In the genomic region with DNA sequence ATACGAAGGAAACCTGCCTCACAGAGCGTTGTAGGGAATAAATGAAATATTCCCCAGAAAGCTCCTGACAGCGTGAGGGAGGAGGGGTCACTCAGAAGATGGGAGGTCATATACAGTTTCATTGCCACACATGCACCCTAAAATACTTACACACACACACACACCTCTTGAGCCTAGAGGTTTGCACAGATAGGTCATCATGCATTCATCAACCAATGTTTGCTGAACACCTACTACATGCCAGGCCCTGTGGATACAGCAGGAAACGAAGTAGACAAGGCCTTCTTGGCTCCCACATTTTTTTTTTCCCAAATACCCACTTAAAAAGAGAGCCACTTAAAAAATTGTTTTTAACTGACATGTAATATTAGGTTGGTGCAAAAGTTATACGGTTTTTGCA, we compare ENCODE assay signal across 11 cellular contexts. TPM values are rescaled to one million over a fixed set of nuclear protein-coding genes. Genes with fewer than 3 reads are reported as not detected.
DNase-seq lines count a peak whose midpoint lies in the region; ATAC-seq lines count a peak whose summit lies in the region.
"Had no signal": no experiment of that assay in that cellular context is flagged by ENCODE, and none has a peak within 500 bp of the region (broad histone marks: within the 10 kb centered on the region; RNA-seq: fewer than 3 reads in every experiment).

No MANE protein-coding gene starts in this region.

- DNase-seq in stimulated activated naive CD8-positive, alpha-beta T cell treated with anti-CD3 and anti-CD28 coated beads, Interleukin-15, Interleukin-2, amounts not matched to agents 100 U/mL and 50 U/mL, for 24 hours, result no peak
- DNase-seq in COLO668 (lab: John Stamatoyannopoulos, UW; ENCODE audit: unreplicated experiment) (no peak), globus pallidus (ENCODE audit: low spot score) (no peak)
- DNase-seq: gastrocnemius medialis, left cardiac atrium had no signal

- no peaks in the 10 kb centered on the region for H3K9me3 Mint-ChIP-seq in stimulated activated naive CD8-positive, alpha-beta T cell treated with anti-CD3 and anti-CD28 coated beads, Interleukin-15, Interleukin-2, amounts not matched to agents 100 ng/mL and 50 ng/mL, for 24 hours
- H3K9me3 Mint-ChIP-seq in activated T-helper 17 cell treated with anti-CD3 and anti-CD28 coated beads, Interleukin-2, amount 50 U/mL, for 72 hours, result no peaks in the 10 kb centered on the region

- peak overlapping the region; percentile 46 for H3K4me3 ChIP-seq in mesodermal cell (ENCODE audit: extremely low read depth, insufficient read depth, low read length, poor library complexity, severe bottlenecking)

- peaks cover 11% of the 10 kb centered on the region for H3K4me1 Mint-ChIP-seq in stimulated activated naive CD8-positive, alpha-beta T cell treated with anti-CD3 and anti-CD28 coated beads, Interleukin-15, Interleukin-2, amounts not matched to agents 100 ng/mL and 50 ng/mL, for 24 hours (ENCODE audit: low read depth)
- peaks cover 13% of the 10 kb centered on the region for H3K4me1 Mint-ChIP-seq in activated T-helper 17 cell treated with anti-CD3 and anti-CD28 coated beads, Interleukin-2, amount 50 U/mL, for 72 hours

- H3K27ac Mint-ChIP-seq in stimulated activated naive CD8-positive, alpha-beta T cell treated with anti-CD3 and anti-CD28 coated beads, Interleukin-15, Interleukin-2, amounts not matched to agents 100 ng/mL and 50 ng/mL, for 24 hours, result no peak overlapping the region
- H3K27ac Mint-ChIP-seq in activated T-helper 17 cell treated with anti-CD3 and anti-CD28 coated beads, Interleukin-2, amount 50 U/mL, for 72 hours, result no peak overlapping the region

- H3K27me3 Mint-ChIP-seq in stimulated activated naive CD8-positive, alpha-beta T cell treated with anti-CD3 and anti-CD28 coated beads, Interleukin-15, Interleukin-2, amounts not matched to agents 100 ng/mL and 50 ng/mL, for 24 hours, result peaks cover 4% of the 10 kb centered on the region
- peaks cover 4% of the 10 kb centered on the region for H3K27me3 Mint-ChIP-seq in activated T-helper 17 cell treated with anti-CD3 and anti-CD28 coated beads, Interleukin-2, amount 50 U/mL, for 72 hours

- H3K27ac ChIP-seq in mesodermal cell (ENCODE audit: low read depth, low read length, severe bottlenecking), result no peak overlapping the region
- H3K27ac ChIP-seq: gastrocnemius medialis, ovary had no signal

- peaks cover 7% of the 10 kb centered on the region for H3K4me1 ChIP-seq in mesodermal cell (ENCODE audit: control insufficient read depth, insufficient read depth, low read length, poor library complexity, severe bottlenecking)

- H3K4me3 Mint-ChIP-seq in stimulated activated naive CD8-positive, alpha-beta T cell treated with anti-CD3 and anti-CD28 coated beads, Interleukin-15, Interleukin-2, amounts not matched to agents 100 ng/mL and 50 ng/mL, for 24 hours, result peak overlapping the region; percentile 67
- peak overlapping the region; percentile 68 for H3K4me3 Mint-ChIP-seq in activated T-helper 17 cell treated with anti-CD3 and anti-CD28 coated beads, Interleukin-2, amount 50 U/mL, for 72 hours

- WGBS in mesodermal cell (ENCODE audit: insufficient coverage in 2 of 2), 2 experiments, result 80 to 86% methylated on average over 1 of the region's 5 CpGs

- H3K36me3 Mint-ChIP-seq in stimulated activated naive CD8-positive, alpha-beta T cell treated with anti-CD3 and anti-CD28 coated beads, Interleukin-15, Interleukin-2, amounts not matched to agents 100 ng/mL and 50 ng/mL, for 24 hours (ENCODE audit: low read depth), result no peaks in the 10 kb centered on the region
- H3K36me3 Mint-ChIP-seq in activated T-helper 17 cell treated with anti-CD3 and anti-CD28 coated beads, Interleukin-2, amount 50 U/mL, for 72 hours (ENCODE audit: low read depth), result no peaks in the 10 kb centered on the region

- no peak for ATAC-seq in stimulated activated naive CD8-positive, alpha-beta T cell treated with anti-CD3 and anti-CD28 coated beads, Interleukin-15, Interleukin-2, amounts not matched to agents 100 U/mL and 50 U/mL, for 24 hours
- ATAC-seq in activated T-helper 17 cell treated with anti-CD3 and anti-CD28 coated beads, Interleukin-2, amount 50 U/mL, for 72 hours (replicated peaks), result no peak
- no peak for ATAC-seq in GM21381 (IDR thresholded peaks at IDR 0.05; ENCODE audit: unreplicated experiment)
- ATAC-seq in esophagus mucosa, result no peak

- no peaks in the 10 kb centered on the region for H3K9me3 ChIP-seq in mesodermal cell (ENCODE audit: control insufficient read depth, low read length)
- H3K9me3 ChIP-seq: gastrocnemius medialis, ovary had no signal

- H3K36me3 ChIP-seq in mesodermal cell (ENCODE audit: control insufficient read depth, insufficient read depth, low read length), result no peaks in the 10 kb centered on the region
- H3K36me3 ChIP-seq: gastrocnemius medialis, ovary had no signal

RNA-seq across cellular contexts. Expression of a gene that starts 0.9 kb away (rescaled TPM):
- not detected for total RNA-seq in activated T-helper 17 cell treated with anti-CD3 and anti-CD28 coated beads, Interleukin-2, amount 50 U/mL, for 72 hours
- polyA plus RNA-seq in mesodermal cell (2013, experiment 1 of 2), result 3.4 TPM
- polyA plus RNA-seq in mesodermal cell (2013, experiment 2 of 2), result 3.1 TPM
- 9.3 TPM for total RNA-seq in esophagus mucosa

RNA-seq across cellular contexts. Expression of a gene that starts 40.3 kb away (rescaled TPM):
- total RNA-seq in activated T-helper 17 cell treated with anti-CD3 and anti-CD28 coated beads, Interleukin-2, amount 50 U/mL, for 72 hours, result 10 to 100 TPM; 17.0 to 23.5 TPM
- 71.3 TPM for polyA plus RNA-seq in mesodermal cell (2013, experiment 1 of 2)
- 71.8 TPM for polyA plus RNA-seq in mesodermal cell (2013, experiment 2 of 2)
- total RNA-seq in esophagus mucosa, result 43.4 TPM

Comparison
In these comparisons a context has a peak if more than half of its experiments do, and no peak if none do; other contexts are left out.
1. RNA of a gene that starts 0.9 kb away (total RNA-seq): 9.3 TPM in esophagus mucosa (single experiment); not detected in activated T-helper 17 cell treated with anti-CD3 and anti-CD28 coated beads, Interleukin-2, amount 50 U/mL, for 72 hours; every median in the first group is over 10 times any median in the second.